5 cellular contexts compared by ENCODE assay signal in the genomic region with DNA sequence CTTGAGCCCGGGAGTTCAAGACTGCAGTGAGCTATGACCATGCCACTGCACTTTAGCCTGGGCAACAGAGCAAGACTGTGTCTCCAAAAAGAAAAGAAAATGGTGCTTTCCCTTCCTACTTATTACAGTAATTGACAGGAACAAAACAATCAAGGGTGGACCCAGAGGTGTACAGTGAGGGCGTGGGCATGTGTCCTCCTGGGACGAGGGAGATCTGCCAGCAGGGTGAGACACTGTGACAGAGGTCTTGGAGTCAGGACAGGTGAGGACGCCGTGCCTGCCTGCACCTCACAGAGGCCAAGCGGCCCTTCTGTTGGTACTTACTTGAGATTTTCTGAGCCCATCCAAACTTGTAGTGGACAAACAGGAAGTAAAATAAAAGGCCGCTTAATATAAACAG. TPM values are rescaled to one million over a fixed set of nuclear protein-coding genes. Genes with fewer than 3 reads are reported as not detected.
"Had no signal": no experiment of that assay in that cellular context is flagged by ENCODE, and none has a peak within 500 bp of the region (broad histone marks: within the 10 kb centered on the region; RNA-seq: fewer than 3 reads in every experiment).

No MANE protein-coding gene starts in this region.

RNA-seq across cellular contexts. Expression of a gene that starts 36.7 kb away (rescaled TPM):
- total RNA-seq: M059J, PC-3, Right ventricle myocardium superior, SJSA1 had no signal
- polyA plus RNA-seq: SK-N-SH had no signal
